13 cellular contexts compared by ENCODE assay signal in the genomic region with DNA sequence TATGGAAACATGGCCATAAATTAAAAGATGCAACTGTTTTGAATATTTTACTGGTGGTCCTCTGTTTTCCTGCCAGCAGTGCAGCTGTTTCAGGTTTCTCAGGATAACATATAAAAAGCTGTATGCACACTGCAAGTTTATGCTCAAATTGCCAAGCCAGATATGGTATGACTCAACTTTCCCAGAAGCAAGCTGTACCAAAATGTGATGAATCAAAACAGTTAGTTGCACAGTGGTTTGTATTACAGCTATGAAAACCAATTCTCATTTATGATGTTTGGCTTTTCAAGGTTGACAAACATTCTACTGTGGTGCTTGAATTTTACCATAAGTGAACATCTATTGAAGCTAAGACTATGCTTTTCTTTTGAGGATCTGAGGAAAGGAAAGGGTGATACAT. TPM values are rescaled to one million over a fixed set of nuclear protein-coding genes. Genes with fewer than 3 reads are reported as not detected.
DNase-seq lines count a peak whose midpoint lies in the region; ATAC-seq and TF ChIP-seq lines count a peak whose summit lies in the region.
"Had no signal": no experiment of that assay in that cellular context is flagged by ENCODE, and none has a peak within 500 bp of the region (broad histone marks: within the 10 kb centered on the region; RNA-seq: fewer than 3 reads in every experiment).

No MANE protein-coding gene starts in this region.

- intact Hi-C loops in natural killer cell (cut with micrococcal nuclease): no loop called here
- intact Hi-C loops in ovary (cut with DNase I): no loop called here

- no peaks in the 10 kb centered on the region for H3K9me3 ChIP-seq in ovary
- H3K9me3 ChIP-seq: tibial artery had no signal

- no peak overlapping the region for H3K27ac Mint-ChIP-seq in natural killer cell treated with Interleukin-12 subunit alpha and Interleukin-12 subunit beta and Interleukin-15 and Interleukin-18, amount 100 ng/mL, for 72 hours
- H3K27ac Mint-ChIP-seq in natural killer cell: no peak overlapping the region
- H3K27ac Mint-ChIP-seq in activated T-helper 17 cell treated with anti-CD3 and anti-CD28 coated beads, Interleukin-2, amount 50 U/mL, for 72 hours: peak overlapping the region; percentile 41
- H3K27ac Mint-ChIP-seq: CD14-positive monocyte, memory B cell had no signal

- H3K36me3 ChIP-seq in H7 (replicated peaks; ENCODE audit: control insufficient read depth, insufficient read depth, low read length): no peaks in the 10 kb centered on the region
- H3K36me3 ChIP-seq in ovary: no peaks in the 10 kb centered on the region
- H3K36me3 ChIP-seq: tibial artery had no signal

- H3K4me3 Mint-ChIP-seq in natural killer cell treated with Interleukin-12 subunit alpha and Interleukin-12 subunit beta and Interleukin-15 and Interleukin-18, amount 100 ng/mL, for 72 hours: no peak overlapping the region
- H3K4me3 Mint-ChIP-seq in natural killer cell: no peak overlapping the region
- H3K4me3 Mint-ChIP-seq in activated T-helper 17 cell treated with anti-CD3 and anti-CD28 coated beads, Interleukin-2, amount 50 U/mL, for 72 hours: no peak overlapping the region
- H3K4me3 Mint-ChIP-seq: CD14-positive monocyte, memory B cell had no signal

- H3K4me1 Mint-ChIP-seq in natural killer cell treated with Interleukin-12 subunit alpha and Interleukin-12 subunit beta and Interleukin-15 and Interleukin-18, amount 100 ng/mL, for 72 hours (ENCODE audit: low read depth in 2 of 2): peaks cover 3 to 4% of the 10 kb centered on the region in 2 donors
- no peaks in the 10 kb centered on the region for H3K4me1 Mint-ChIP-seq in natural killer cell
- H3K4me1 Mint-ChIP-seq in activated T-helper 17 cell treated with anti-CD3 and anti-CD28 coated beads, Interleukin-2, amount 50 U/mL, for 72 hours: peaks cover 5% of the 10 kb centered on the region
- H3K4me1 Mint-ChIP-seq: memory B cell had no signal

- no peak overlapping the region for H3K27ac ChIP-seq in ovary

- peak; percentile 45 to 66 for ATAC-seq in natural killer cell treated with Interleukin-12 subunit alpha and Interleukin-12 subunit beta and Interleukin-15 and Interleukin-18, amount 100 ng/mL, for 72 hours
- ATAC-seq in natural killer cell (no peak), GM21529 (IDR thresholded peaks at IDR 0.05; ENCODE audit: unreplicated experiment) (no peak)
- ATAC-seq in activated T-helper 17 cell treated with anti-CD3 and anti-CD28 coated beads, Interleukin-2, amount 50 U/mL, for 72 hours (replicated peaks): peak; percentile 97

- TF ChIP-seq EP300 in ovary (IDR thresholded peaks at IDR 0.05): no peak

- TF ChIP-seq CTCF in natural killer cell (IDR thresholded peaks at IDR 0.05) (no peak), fibroblast of villous mesenchyme (IDR thresholded peaks at IDR 0.05; ENCODE audit: insufficient read depth, low read depth, low read length) (no peak), ovary (IDR thresholded peaks at IDR 0.05) (no peak)

- DNase-seq in natural killer cell treated with Interleukin-12 subunit alpha and Interleukin-12 subunit beta and Interleukin-15 and Interleukin-18, amount 100 ng/mL, for 72 hours (ENCODE audit: low spot score): no peak
- no peak for DNase-seq in natural killer cell
- peak; percentile 85 for DNase-seq in fibroblast of villous mesenchyme (ENCODE audit: low read depth)
- DNase-seq in stimulated activated naive CD4-positive, alpha-beta T cell (lab: John Stamatoyannopoulos, UW): no peak
- DNase-seq in H7: no peak
- DNase-seq in ovary: no peak
- DNase-seq: caudate nucleus, NCI-H2029 treated with DMSO at 0.1 percent for 48 hours, tibial artery had no signal

- H3K27me3 ChIP-seq in H7 (ENCODE audit: control insufficient read depth, insufficient read depth, low read length) (no peaks in the 10 kb centered on the region), ovary (no peaks in the 10 kb centered on the region)
- H3K27me3 ChIP-seq: tibial artery had no signal

- peaks cover 17% of the 10 kb centered on the region for H3K36me3 Mint-ChIP-seq in natural killer cell treated with Interleukin-12 subunit alpha and Interleukin-12 subunit beta and Interleukin-15 and Interleukin-18, amount 100 ng/mL, for 72 hours
- peaks cover under 1% of the 10 kb centered on the region for H3K36me3 Mint-ChIP-seq in natural killer cell
- H3K36me3 Mint-ChIP-seq in activated T-helper 17 cell treated with anti-CD3 and anti-CD28 coated beads, Interleukin-2, amount 50 U/mL, for 72 hours (ENCODE audit: low read depth): no peaks in the 10 kb centered on the region

- H3K9me3 Mint-ChIP-seq in natural killer cell treated with Interleukin-12 subunit alpha and Interleukin-12 subunit beta and Interleukin-15 and Interleukin-18, amount 100 ng/mL, for 72 hours: no peaks in the 10 kb centered on the region
- H3K9me3 Mint-ChIP-seq in natural killer cell: peaks cover 0 to 3% of the 10 kb centered on the region in 2 donors
- peaks cover 3% of the 10 kb centered on the region for H3K9me3 Mint-ChIP-seq in activated T-helper 17 cell treated with anti-CD3 and anti-CD28 coated beads, Interleukin-2, amount 50 U/mL, for 72 hours

- H3K4me3 ChIP-seq in fibroblast of villous mesenchyme (ENCODE audit: low read depth, low read length) (no peak overlapping the region), H7 (ENCODE audit: insufficient read depth, low read depth, low read length) (no peak overlapping the region), ovary (no peak overlapping the region)
- H3K4me3 ChIP-seq: tibial artery had no signal

- TF ChIP-seq POLR2A in ovary (IDR thresholded peaks at IDR 0.05): no peak

- H3K27me3 Mint-ChIP-seq in natural killer cell treated with Interleukin-12 subunit alpha and Interleukin-12 subunit beta and Interleukin-15 and Interleukin-18, amount 100 ng/mL, for 72 hours: no peaks in the 10 kb centered on the region
- no peaks in the 10 kb centered on the region for H3K27me3 Mint-ChIP-seq in natural killer cell (ENCODE audit: low read depth in 2 of 2)
- H3K27me3 Mint-ChIP-seq in activated T-helper 17 cell treated with anti-CD3 and anti-CD28 coated beads, Interleukin-2, amount 50 U/mL, for 72 hours: no peaks in the 10 kb centered on the region
- H3K27me3 Mint-ChIP-seq: memory B cell had no signal

- no peaks in the 10 kb centered on the region for H3K4me1 ChIP-seq in ovary (ENCODE audit: insufficient read depth)

RNA-seq across cellular contexts. Expression of a gene that starts 15.5 kb away (rescaled TPM):
- total RNA-seq in natural killer cell treated with Interleukin-12 subunit alpha and Interleukin-12 subunit beta and Interleukin-15 and Interleukin-18, amount 100 ng/mL, for 72 hours: 10 to 100 TPM in 1 of 2 donors, 1 to 10 TPM in 1; 6.1 to 15.0 TPM
- total RNA-seq in natural killer cell (1 to 10 TPM; 1.7 to 2.6 (median 1.9) TPM), fibroblast of villous mesenchyme (11.0 and 16.0 TPM in 2 replicates), ovary (10 to 100 TPM in 5 of 7 donors, 1 to 10 TPM in 2; 5.7 to 22.8 (median 15.7) TPM)
- total RNA-seq in activated T-helper 17 cell treated with anti-CD3 and anti-CD28 coated beads, Interleukin-2, amount 50 U/mL, for 72 hours: 10 to 100 TPM; 16.4 to 16.5 TPM
- 16.0 and 27.3 TPM in 2 replicates for total RNA-seq in H7 (2014; rRNA removed; shearing (Covaris generic))
- polyA plus RNA-seq in ovary: 10 to 100 TPM in 1 of 2 donors, 1 to 10 TPM in 1; 5.8 to 13.8 TPM

RNA-seq across cellular contexts. Expression of a gene that starts 15.6 kb away (rescaled TPM):
- 1 to 10 TPM; 5.1 to 9.1 TPM for total RNA-seq in natural killer cell treated with Interleukin-12 subunit alpha and Interleukin-12 subunit beta and Interleukin-15 and Interleukin-18, amount 100 ng/mL, for 72 hours
- total RNA-seq in natural killer cell (10 to 100 TPM in 1 of 3 donors, 1 to 10 TPM in 2; 7.1 to 11.0 (median 8.8) TPM), fibroblast of villous mesenchyme (47.7 and 56.1 TPM in 2 replicates), ovary (10 to 100 TPM in 6 of 7 donors, 1 to 10 TPM in 1; 8.4 to 18.7 (median 15.1) TPM)
- 10 to 100 TPM in 1 of 2 donors, 1 to 10 TPM in 1; 8.7 to 11.8 TPM for total RNA-seq in activated T-helper 17 cell treated with anti-CD3 and anti-CD28 coated beads, Interleukin-2, amount 50 U/mL, for 72 hours
- 6.1 and 7.2 TPM in 2 replicates for total RNA-seq in H7 (2014; rRNA removed; shearing (Covaris generic))
- 10 to 100 TPM in 1 of 2 donors, 1 to 10 TPM in 1; 6.8 to 17.3 TPM for polyA plus RNA-seq in ovary

Comparison
In these comparisons a context has a peak if more than half of its experiments do, and no peak if none do; other contexts are left out.
1. ATAC-seq: peak in natural killer cell treated with Interleukin-12 subunit alpha and Interleukin-12 subunit beta and Interleukin-15 and Interleukin-18, amount 100 ng/mL, for 72 hours (2 of 2) and activated T-helper 17 cell treated with anti-CD3 and anti-CD28 coated beads, Interleukin-2, amount 50 U/mL, for 72 hours (single experiment); none in natural killer cell (0 of 3) and GM21529 (single experiment).